ENCODE assay signal across 8 cellular contexts in the genomic region with DNA sequence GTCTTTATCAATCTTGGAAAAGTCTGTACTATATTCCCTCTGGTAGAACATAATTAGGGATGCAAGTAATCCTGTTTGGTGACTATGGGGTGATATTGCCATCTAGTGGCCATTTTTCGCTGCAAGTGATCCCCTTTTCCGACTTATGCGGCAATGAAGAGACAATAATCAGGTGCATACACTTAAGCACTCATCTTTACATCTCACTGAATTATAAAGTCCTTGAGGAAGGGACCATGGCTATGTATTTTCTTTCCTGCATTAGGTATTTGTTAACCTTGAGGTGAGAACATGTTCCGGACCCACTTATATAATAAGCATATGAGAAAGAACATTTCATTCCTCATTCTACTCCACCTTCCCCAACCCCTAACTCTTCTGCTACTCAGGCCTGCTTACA. TPM values are rescaled to one million over a fixed set of nuclear protein-coding genes. Genes with fewer than 3 reads are reported as not detected.
A peak's percentile ranks its signal among the peaks of the same experiment; 100 is the strongest.
DNase-seq lines count a peak whose midpoint lies in the region; ATAC-seq and TF ChIP-seq lines count a peak whose summit lies in the region.

No MANE protein-coding gene starts in this region.

- peaks cover 23% of the 10 kb centered on the region for H3K36me3 ChIP-seq in OCI-LY3 (replicated peaks; ENCODE audit: low read depth, low read length)
- peaks cover 0 to 72% (median 69%) of the 10 kb centered on the region in 9 donors for H3K36me3 ChIP-seq in heart left ventricle

- no peaks in the 10 kb centered on the region for H4K20me1 ChIP-seq in OCI-LY3 (ENCODE audit: insufficient read depth, low read length)

- DNase-seq in Right ventricle myocardium inferior (ENCODE audit: missing footprints) (no peak), cardiac septum (ENCODE audit: low spot score) (no peak), heart left ventricle (peak in 3 of 5 donors; percentile 33 to 59 (median 44)), pulmonary artery endothelial cell (ENCODE audit: low read depth, low spot score) (peak; percentile 62)
- DNase-seq in Jurkat, Clone E6-1 (ENCODE audit: low read depth, low spot score) = peak; percentile 55
- peak in 1 of 2 donors; percentile 52 for DNase-seq in activated naive CD4-positive, alpha-beta T cell treated with anti-CD3 and anti-CD28 coated beads, Interleukin-2, amount 50 U/mL, for 72 hours (ENCODE audit: low spot score in 2 of 2)

- peak; percentile 56 for ATAC-seq in Right ventricle myocardium inferior
- peak; percentile 48 to 59 for ATAC-seq in activated naive CD4-positive, alpha-beta T cell treated with anti-CD3 and anti-CD28 coated beads, Interleukin-2, amount 50 U/mL, for 72 hours
- peak in 3 of 4 donors; percentile 71 to 77 (median 76) for ATAC-seq in heart left ventricle
- no peak for ATAC-seq in HG03280 (IDR thresholded peaks at IDR 0.05; ENCODE audit: unreplicated experiment)

- H3K4me3 ChIP-seq in Jurkat, Clone E6-1 (ENCODE audit: low read length) = no peak overlapping the region
- H3K4me3 ChIP-seq in OCI-LY3 (ENCODE audit: low read length) = no peak overlapping the region
- H3K4me3 ChIP-seq in heart left ventricle = no peak overlapping the region

- intact Hi-C loops in Right ventricle myocardium inferior (cut with DNase I) = loop anchor here (2.0 to 10.0 kb wide), 5 partner anchors 115 to 550 kb away; no protein-coding TSS in a partner anchor
- intact Hi-C loops in cardiac septum (cut with DNase I) = loop anchor here (2.0 to 10.0 kb wide), 6 partner anchors 120 to 817 kb away; no protein-coding TSS in a partner anchor
- intact Hi-C loops in heart left ventricle (cut with DNase I) = loop anchor here (1.0 to 10.0 kb wide), 19 partner anchors 120 to 820 kb away; no protein-coding TSS in a partner anchor

- H3K4me1 ChIP-seq in OCI-LY3 (ENCODE audit: low read length) (peaks cover 2% of the 10 kb centered on the region), heart left ventricle (peaks cover 0 to 6% (median 0%) of the 10 kb centered on the region in 12 donors)

- no peak overlapping the region for H2AFZ ChIP-seq in OCI-LY3 (ENCODE audit: low read depth, low read length)

- no peaks in the 10 kb centered on the region for H3K79me2 ChIP-seq in OCI-LY3 (ENCODE audit: low read length)

- H3K4me2 ChIP-seq in OCI-LY3 (ENCODE audit: low read length) = no peak overlapping the region

- no peak overlapping the region for H3K27ac Mint-ChIP-seq in activated naive CD4-positive, alpha-beta T cell treated with anti-CD3 and anti-CD28 coated beads, Interleukin-2, amount 50 U/mL, for 72 hours

- H3K9me3 ChIP-seq in OCI-LY3 (ENCODE audit: insufficient read depth, low read length) = peaks cover 8% of the 10 kb centered on the region; the same call in 1 of the 2 replicates
- H3K9me3 ChIP-seq in heart left ventricle = peaks cover 0 to 15% (median 10%) of the 10 kb centered on the region in 12 donors

- no peak overlapping the region for H3K9ac ChIP-seq in OCI-LY3 (ENCODE audit: low read length)

- peaks cover 18 to 37% of the 10 kb centered on the region in 2 donors for H3K36me3 Mint-ChIP-seq in activated naive CD4-positive, alpha-beta T cell treated with anti-CD3 and anti-CD28 coated beads, Interleukin-2, amount 50 U/mL, for 72 hours

- no peak overlapping the region for H3K27ac ChIP-seq in OCI-LY3 (ENCODE audit: low read length)
- no peak overlapping the region for H3K27ac ChIP-seq in heart left ventricle

- peak; percentile 84 for TF ChIP-seq CTCF in OCI-LY3 (IDR thresholded peaks at IDR 0.05; ENCODE audit: low read depth, low read length)
- peak; percentile 81 to 95 (median 89) for TF ChIP-seq CTCF in heart left ventricle (IDR thresholded peaks at IDR 0.05)

- peaks cover 12 to 15% of the 10 kb centered on the region in 2 donors for H3K9me3 Mint-ChIP-seq in activated naive CD4-positive, alpha-beta T cell treated with anti-CD3 and anti-CD28 coated beads, Interleukin-2, amount 50 U/mL, for 72 hours

- WGBS in heart left ventricle, 4 donors = 19 to 24% (median 21%) methylated on average over 4 of the region's 4 CpGs

- no peak for TF ChIP-seq POLR2A in heart left ventricle (IDR thresholded peaks at IDR 0.05)

- H3K27me3 ChIP-seq in OCI-LY3 (ENCODE audit: low read depth, low read length) (no peaks in the 10 kb centered on the region), heart left ventricle (no peaks in the 10 kb centered on the region)

RNA-seq across cellular contexts. Expression of gene LIX1, which starts 19.6 kb away (rescaled TPM):
- not detected for total RNA-seq in Right ventricle myocardium inferior
- total RNA-seq in cardiac septum = not detected
- not detected for polyA plus RNA-seq in Jurkat, Clone E6-1 (2012; ENCODE audit: insufficient read depth, insufficient read length)
- total RNA-seq in activated naive CD4-positive, alpha-beta T cell treated with anti-CD3 and anti-CD28 coated beads, Interleukin-2, amount 50 U/mL, for 72 hours = not detected
- under 1 TPM in 3 of 9 donors, not detected in 6; 0.12 to 0.33 (median 0.22) TPM for total RNA-seq in heart left ventricle
- polyA plus RNA-seq in heart left ventricle = not detected
- total RNA-seq in pulmonary artery endothelial cell = not detected in 2 replicates

RNA-seq across cellular contexts. Expression of gene RIOK2, which starts 21.0 kb away (rescaled TPM):
- total RNA-seq in Right ventricle myocardium inferior (18.3 TPM), cardiac septum (19.2 TPM), heart left ventricle (10 to 100 TPM in 8 of 9 donors, 1 to 10 TPM in 1; 8.2 to 23.6 (median 16.9) TPM), pulmonary artery endothelial cell (28.1 and 29.4 TPM in 2 replicates)
- 62.8 TPM for polyA plus RNA-seq in Jurkat, Clone E6-1 (2012; ENCODE audit: insufficient read depth, insufficient read length)
- 10 to 100 TPM; 21.4 to 32.2 TPM for total RNA-seq in activated naive CD4-positive, alpha-beta T cell treated with anti-CD3 and anti-CD28 coated beads, Interleukin-2, amount 50 U/mL, for 72 hours
- polyA plus RNA-seq in heart left ventricle = 10 to 100 TPM; 10.0 to 20.8 TPM

Comparison
In these comparisons a context has a peak if more than half of its experiments do, and no peak if none do; other contexts are left out.
1. DNase-seq: peak in Jurkat, Clone E6-1 (single experiment), heart left ventricle (3 of 5) and pulmonary artery endothelial cell (single experiment); none in Right ventricle myocardium inferior (single experiment) and cardiac septum (single experiment).